Comparison of ENCODE assay signal across 29 cellular contexts in the genomic region with DNA sequence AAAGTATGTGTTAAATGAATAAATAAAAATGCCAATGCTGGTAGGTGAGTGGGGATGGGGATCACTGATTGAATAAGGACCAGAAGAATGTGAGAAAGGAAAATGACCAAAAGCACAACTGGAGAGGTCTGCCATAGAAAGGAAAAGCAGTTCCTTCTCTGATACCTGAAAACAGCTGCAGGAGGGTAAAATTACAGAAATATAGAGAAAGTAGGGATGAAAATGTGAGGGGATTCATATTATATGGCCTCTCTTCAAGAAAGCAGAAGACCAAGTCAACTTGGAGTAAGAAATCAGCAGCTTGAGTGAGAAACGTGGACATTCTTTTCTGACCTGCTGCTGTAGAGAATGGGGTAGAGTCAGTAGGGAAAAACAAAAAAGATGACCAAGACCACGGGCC.
"Had no signal": no experiment of that assay in that cellular context is flagged by ENCODE, and none has a peak within 500 bp of the region (broad histone marks: within the 10 kb centered on the region; RNA-seq: fewer than 3 reads in every experiment).

No MANE protein-coding gene starts in this region.

- H3K9me3 Mint-ChIP-seq: activated CD4-positive, alpha-beta T cell treated with anti-CD3 and anti-CD28 coated beads, Interleukin-2, amount 10 ng/mL, durations not matched to agents 7 days and 5 days; activated naive CD4-positive, alpha-beta T cell treated with anti-CD3 and anti-CD28 coated beads, Interleukin-2, amount 50 U/mL, for 24 hours; central memory CD8-positive, alpha-beta T cell had no signal

- H3K4me3 Mint-ChIP-seq: activated CD4-positive, alpha-beta T cell treated with anti-CD3 and anti-CD28 coated beads, Interleukin-2, amount 10 ng/mL, durations not matched to agents 7 days and 5 days; activated CD8-positive, alpha-beta T cell treated with anti-CD3 and anti-CD28 coated beads, Interleukin-2, amount 10 ng/mL, durations not matched to agents 7 days and 5 days; activated naive CD4-positive, alpha-beta T cell treated with anti-CD3 and anti-CD28 coated beads, Interleukin-2, amount 50 U/mL, for 24 hours; activated naive CD8-positive, alpha-beta T cell treated with anti-CD3 and anti-CD28 coated beads, Interleukin-2, amount 10 ng/mL, durations not matched to agents 7 days and 5 days; activated T-cell treated with anti-CD3 and anti-CD28 coated beads, Interleukin-2, amount 50 U/mL, for 24 hours; central memory CD8-positive, alpha-beta T cell had no signal

- H3K36me3 ChIP-seq: ascending aorta, cardiac muscle cell, colonic mucosa, WERI-Rb-1 had no signal

- H3K4me1 ChIP-seq: ascending aorta, colonic mucosa had no signal

- H3K4me3 ChIP-seq: ascending aorta, cardiac muscle cell, colonic mucosa had no signal

- H3K27me3 Mint-ChIP-seq: activated CD4-positive, alpha-beta T cell treated with anti-CD3 and anti-CD28 coated beads, Interleukin-2, amount 10 ng/mL, durations not matched to agents 7 days and 5 days; activated naive CD4-positive, alpha-beta T cell treated with anti-CD3 and anti-CD28 coated beads, Interleukin-2, amount 50 U/mL, for 24 hours; activated naive CD8-positive, alpha-beta T cell treated with anti-CD3 and anti-CD28 coated beads, Interleukin-2, amount 10 ng/mL, durations not matched to agents 7 days and 5 days; activated T-cell treated with anti-CD3 and anti-CD28 coated beads, Interleukin-2, amount 50 U/mL, for 24 hours; central memory CD8-positive, alpha-beta T cell had no signal

- H3K27ac ChIP-seq: ascending aorta, cardiac muscle cell, colonic mucosa, WERI-Rb-1 had no signal

- H3K9me3 ChIP-seq: ascending aorta, colonic mucosa had no signal

- H3K4me1 Mint-ChIP-seq: activated naive CD4-positive, alpha-beta T cell treated with anti-CD3 and anti-CD28 coated beads, Interleukin-2, amount 50 U/mL, for 24 hours; activated naive CD8-positive, alpha-beta T cell treated with anti-CD3 and anti-CD28 coated beads, Interleukin-2, amount 10 ng/mL, durations not matched to agents 7 days and 5 days; central memory CD8-positive, alpha-beta T cell had no signal

- ATAC-seq: activated CD8-positive, alpha-beta T cell treated with anti-CD3 and anti-CD28 coated beads, Interleukin-2, amount 10 ng/mL, durations not matched to agents 7 days and 5 days had no signal

- H3K27me3 ChIP-seq: ascending aorta, cardiac muscle cell, colonic mucosa had no signal

- H3K27ac Mint-ChIP-seq: activated CD4-positive, alpha-beta T cell treated with anti-CD3 and anti-CD28 coated beads, Interleukin-2, amount 10 ng/mL, durations not matched to agents 7 days and 5 days; activated CD8-positive, alpha-beta T cell treated with anti-CD3 and anti-CD28 coated beads, Interleukin-2, amount 10 ng/mL, durations not matched to agents 7 days and 5 days; activated naive CD4-positive, alpha-beta T cell treated with anti-CD3 and anti-CD28 coated beads, Interleukin-2, amount 50 U/mL, for 24 hours; activated naive CD8-positive, alpha-beta T cell treated with anti-CD3 and anti-CD28 coated beads, Interleukin-2, amount 10 ng/mL, durations not matched to agents 7 days and 5 days; activated T-cell treated with anti-CD3 and anti-CD28 coated beads, Interleukin-2, amount 50 U/mL, for 24 hours; activated T-helper 2 cell treated with anti-CD3 and anti-CD28 coated beads, Interferon-gamma antibody, Interleukin-2, Interleukin-4, amounts not matched to agents 10 μg/mL and 5 μg/mL and 100 μg/mL, durations not matched to agents 14 hours and 24 hours and 36 hours had no signal

- DNase-seq: activated CD4-positive, alpha-beta T cell treated with anti-CD3 and anti-CD28 coated beads for 1 hour; activated CD4-positive, alpha-beta T cell treated with anti-CD3 and anti-CD28 coated beads, Interleukin-2, amount 10 ng/mL, durations not matched to agents 7 days and 5 days; activated CD4-positive, alpha-beta T cell treated with anti-CD3 and anti-CD28 coated beads, Interleukin-2, amount 50 U/mL, for 48 hours; activated CD4-positive, CD25-positive, alpha-beta regulatory T cell; activated CD8-positive, alpha-beta T cell treated with anti-CD3 and anti-CD28 coated beads, Interleukin-2, amount 10 ng/mL, durations not matched to agents 7 days and 5 days; activated gamma-delta T cell; activated naive CD4-positive, alpha-beta T cell treated with Interleukin-2 at 50 U/mL for 16 hours; activated naive CD8-positive, alpha-beta T cell treated with anti-CD3 and anti-CD28 coated beads, Interleukin-2, amount 10 ng/mL, durations not matched to agents 7 days and 5 days; activated T-cell treated with anti-CD3 and anti-CD28 coated beads, Interleukin-2, amount 50 U/mL, for 24 hours; amygdala; colonic mucosa; MM.1S; NCI-H1105; NCI-H1436; NCI-H1694; NCI-H1930; NCI-H2081 treated with DMSO at 0.1 percent for 48 hours; NCI-H345; NCI-H524 treated with DMSO at 0.1 percent for 48 hours; Right ventricle myocardium superior; SW 1271; T-helper 1 cell; T1000; WERI-Rb-1 had no signal
